Comparison of ENCODE assay signal across 8 cellular contexts in the genomic region with DNA sequence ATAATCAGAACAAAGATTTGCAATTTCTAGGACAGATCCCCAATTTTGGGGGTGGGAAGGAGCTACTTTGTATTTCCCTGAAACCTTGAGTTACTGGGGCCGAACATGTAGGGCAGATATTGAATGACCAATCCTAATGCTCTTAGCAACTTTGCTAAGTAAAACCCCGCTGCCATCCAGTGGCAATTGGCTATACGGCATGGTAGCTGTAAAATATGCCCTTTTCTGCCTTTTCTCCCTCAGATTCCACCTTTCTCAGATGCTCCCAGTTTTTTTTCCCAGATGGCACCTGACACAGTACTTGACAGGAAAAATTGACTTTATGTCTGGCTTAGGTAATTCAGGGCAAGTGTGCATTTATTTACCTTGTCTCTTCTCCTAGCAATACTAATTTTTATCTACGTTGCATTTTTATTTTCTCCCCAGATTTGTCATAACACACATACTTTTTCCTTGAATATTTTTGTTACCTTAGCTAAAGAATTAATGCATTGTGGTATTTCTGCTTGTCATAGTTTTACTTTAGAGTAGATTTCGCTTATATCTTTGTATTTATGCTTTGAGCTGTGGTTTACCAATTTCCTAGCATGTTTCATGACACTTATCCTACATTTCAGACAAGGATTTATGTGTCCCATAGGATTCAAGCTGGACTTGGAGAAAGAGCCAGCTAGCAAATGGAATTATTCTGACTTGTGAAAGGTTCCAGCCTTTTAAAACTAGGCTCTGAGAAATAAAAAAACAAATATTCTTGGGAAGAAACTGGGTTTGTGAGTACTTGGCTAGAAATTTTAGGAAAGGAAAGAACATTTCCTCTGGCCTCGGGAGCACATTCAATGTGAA. TPM values are rescaled to one million over a fixed set of nuclear protein-coding genes. Genes with fewer than 3 reads are reported as not detected.
A peak's percentile ranks its signal among the peaks of the same experiment; 100 is the strongest.
DNase-seq lines count a peak whose midpoint lies in the region; ATAC-seq and TF ChIP-seq lines count a peak whose summit lies in the region.

No MANE protein-coding gene starts in this region.

- H3K27ac Mint-ChIP-seq in Calu3 (ENCODE audit: unreplicated experiment): no peak overlapping the region

- H3K27me3 ChIP-seq in layer of hippocampus (ENCODE audit: control insufficient read depth, insufficient read depth, low read length): no peaks in the 10 kb centered on the region

- H3K4me1 Mint-ChIP-seq in Calu3 (ENCODE audit: low read depth, unreplicated experiment): peaks cover 62% of the 10 kb centered on the region

- no peak overlapping the region for H3K4me3 Mint-ChIP-seq in Calu3 (ENCODE audit: low read depth, unreplicated experiment)

- TF ChIP-seq CTCF in Calu3 (IDR thresholded peaks at IDR 0.05; ENCODE audit: unreplicated experiment): peak; percentile 49
- TF ChIP-seq CTCF in LNCaP clone FGC (IDR thresholded peaks at IDR 0.05; ENCODE audit: control insufficient read depth, extremely low read depth, insufficient read depth): peak; percentile 96

- peak; percentile 67 for ATAC-seq in GM19463 (IDR thresholded peaks at IDR 0.05; ENCODE audit: unreplicated experiment)

- intact Hi-C loops in Calu3 (cut with micrococcal nuclease; ENCODE audit: unreplicated experiment): loop anchor here (1.0 to 10.0 kb wide), 5 partner anchors 438 to 1007 kb away; no protein-coding TSS in a partner anchor

- DNase-seq in Calu3 (peak; percentile 67), LNCaP clone FGC (ENCODE audit: low read depth) (peak; percentile 42), T-helper 1 cell (peak in 3 of 5 donors; percentile 22 to 38 (median 30)), KG1 (lab: John Stamatoyannopoulos, UW) (no peak)
- DNase-seq in stimulated activated CD4-positive, alpha-beta T cell treated with anti-CD3 and anti-CD28 coated beads, Interleukin-4, amount 100 ng/mL, for 1 hour: peak; percentile 51

- H3K9me3 Mint-ChIP-seq in Calu3 (ENCODE audit: low read depth, unreplicated experiment): no peaks in the 10 kb centered on the region

- H3K27ac ChIP-seq in cingulate gyrus (ENCODE audit: low read depth, low read length): peak overlapping the region; percentile 25
- peak overlapping the region; percentile 22 for H3K27ac ChIP-seq in layer of hippocampus (ENCODE audit: low read depth, low read length)

- no TSS peak for BruUV-seq in Calu3 (replicated peaks; lab: Mats Ljungman, UMichigan)

- H3K36me3 Mint-ChIP-seq in Calu3 (ENCODE audit: insufficient read depth, unreplicated experiment): peaks cover 17% of the 10 kb centered on the region

- H3K27me3 Mint-ChIP-seq in Calu3 (ENCODE audit: unreplicated experiment): no peaks in the 10 kb centered on the region

- CTCF ChIA-PET in Calu3 (lab: Charles Lee): interaction anchor here (0.6 to 2.2 kb wide), 6 partner anchors 19 to 1046 kb away, joined by 3 to 13 read pairs (median 4); no protein-coding TSS in a partner anchor

- no peak overlapping the region for H3K4me3 ChIP-seq in LNCaP clone FGC (ENCODE audit: low read depth, low read length)

RNA-seq across cellular contexts. Expression of a gene that starts 37.3 kb away (rescaled TPM):
- total RNA-seq in Calu3 (2022): 74.8 and 81.5 TPM in 2 replicates
